ENCODE assay signal across 9 cellular contexts in genomic region chr11:55707029-55707428, GRCh38. TPM values are rescaled to one million over a fixed set of nuclear protein-coding genes. Genes with fewer than 3 reads are reported as not detected.
DNase-seq lines count a peak whose midpoint lies in the region; ATAC-seq and TF ChIP-seq lines count a peak whose summit lies in the region.
"Had no signal": no experiment of that assay in that cellular context is flagged by ENCODE, and none has a peak within 500 bp of the region (broad histone marks: within the 10 kb centered on the region; RNA-seq: fewer than 3 reads in every experiment).

No MANE protein-coding gene starts in this region.

- no peaks in the 10 kb centered on the region for H3K27me3 Mint-ChIP-seq in CD8-positive, alpha-beta T cell (ENCODE audit: low read depth)
- no peaks in the 10 kb centered on the region for H3K27me3 Mint-ChIP-seq in activated CD8-positive, alpha-beta memory T cell treated with anti-CD3 and anti-CD28 coated beads, Interleukin-2, amount 10 ng/mL, durations not matched to agents 7 days and 5 days
- H3K27me3 Mint-ChIP-seq: activated B cell treated with CpG ODN at 0.5 μM for 24 hours had no signal

- H3K4me3 Mint-ChIP-seq in CD8-positive, alpha-beta T cell = no peak overlapping the region
- H3K4me3 Mint-ChIP-seq in activated CD8-positive, alpha-beta memory T cell treated with anti-CD3 and anti-CD28 coated beads, Interleukin-2, amount 10 ng/mL, durations not matched to agents 7 days and 5 days = no peak overlapping the region
- H3K4me3 Mint-ChIP-seq: activated B cell treated with CpG ODN at 0.5 μM for 24 hours had no signal

- H3K9me3 Mint-ChIP-seq in CD8-positive, alpha-beta T cell = peaks cover 25% of the 10 kb centered on the region
- H3K9me3 Mint-ChIP-seq in activated CD8-positive, alpha-beta memory T cell treated with anti-CD3 and anti-CD28 coated beads, Interleukin-2, amount 10 ng/mL, durations not matched to agents 7 days and 5 days (ENCODE audit: low read depth) = peaks cover 6% of the 10 kb centered on the region

- ATAC-seq in GM19328 (IDR thresholded peaks at IDR 0.05; ENCODE audit: unreplicated experiment) = no peak
- no peak for ATAC-seq in CD8-positive, alpha-beta T cell
- no peak for ATAC-seq in activated CD8-positive, alpha-beta memory T cell treated with anti-CD3 and anti-CD28 coated beads, Interleukin-2, amount 10 ng/mL, durations not matched to agents 7 days and 5 days

- H3K36me3 Mint-ChIP-seq in CD8-positive, alpha-beta T cell = no peaks in the 10 kb centered on the region
- H3K36me3 Mint-ChIP-seq in activated CD8-positive, alpha-beta memory T cell treated with anti-CD3 and anti-CD28 coated beads, Interleukin-2, amount 10 ng/mL, durations not matched to agents 7 days and 5 days = no peaks in the 10 kb centered on the region

- H3K4me3 ChIP-seq in GM12875 (ENCODE audit: low read depth, low read length) = no peak overlapping the region
- no peak overlapping the region for H3K4me3 ChIP-seq in CD8-positive, alpha-beta T cell (ENCODE audit: low read depth, low read length)

- no peaks in the 10 kb centered on the region for H3K4me1 Mint-ChIP-seq in CD8-positive, alpha-beta T cell (ENCODE audit: low read depth)
- no peaks in the 10 kb centered on the region for H3K4me1 Mint-ChIP-seq in activated CD8-positive, alpha-beta memory T cell treated with anti-CD3 and anti-CD28 coated beads, Interleukin-2, amount 10 ng/mL, durations not matched to agents 7 days and 5 days
- H3K4me1 Mint-ChIP-seq: activated B cell treated with CpG ODN at 0.5 μM for 24 hours had no signal

- in situ Hi-C loops in SK-MEL-5 (cut with HindIII; ENCODE audit: low pct_unique_long_range_greater_than_20kb, low sequenced_read_pairs) = no loop called here

- POLR2A ChIA-PET in CD8-positive, alpha-beta T cell (lab: Charles Lee) = no interaction called here

- intact Hi-C loops in CD8-positive, alpha-beta T cell (cut with DNase I, micrococcal nuclease) = no loop called here

- H3K27ac ChIP-seq in CD8-positive, alpha-beta T cell (ENCODE audit: low read depth, low read length) = no peak overlapping the region
- H3K27ac ChIP-seq: neutrophil had no signal

- CTCF ChIA-PET in CD8-positive, alpha-beta T cell (lab: Charles Lee) = no interaction called here
- CTCF ChIA-PET in activated CD8-positive, alpha-beta memory T cell treated with anti-CD3 and anti-CD28 coated beads, Interleukin-2, amount 10 ng/mL, durations not matched to agents 7 days and 5 days (lab: Charles Lee) = no interaction called here

- H3K36me3 ChIP-seq in CD8-positive, alpha-beta T cell (ENCODE audit: insufficient read depth, low read length) = no peaks in the 10 kb centered on the region
- H3K36me3 ChIP-seq: neutrophil had no signal

- H3K27ac Mint-ChIP-seq in CD8-positive, alpha-beta T cell = no peak overlapping the region
- no peak overlapping the region for H3K27ac Mint-ChIP-seq in activated CD8-positive, alpha-beta memory T cell treated with anti-CD3 and anti-CD28 coated beads, Interleukin-2, amount 10 ng/mL, durations not matched to agents 7 days and 5 days
- H3K27ac Mint-ChIP-seq: activated B cell treated with CpG ODN at 0.5 μM for 24 hours had no signal

- no peaks in the 10 kb centered on the region for H3K9me3 ChIP-seq in CD8-positive, alpha-beta T cell (ENCODE audit: low read length)
- H3K9me3 ChIP-seq: neutrophil had no signal

- no peaks in the 10 kb centered on the region for H3K4me1 ChIP-seq in CD8-positive, alpha-beta T cell (ENCODE audit: insufficient read depth, low read length)

- peak; percentile 29; the same call in 1 of the 2 replicates for TF ChIP-seq CTCF in GM12875 (IDR thresholded peaks at IDR 0.05; ENCODE audit: borderline replicate concordance, insufficient read depth, low read depth, low read length)
- no peak for TF ChIP-seq CTCF in CD8-positive, alpha-beta T cell (IDR thresholded peaks at IDR 0.05)

- DNase-seq in HT1080 (ENCODE audit: low read depth) (peak; percentile 39), SK-MEL-5 (ENCODE audit: low read depth, low spot score) (peak; percentile 64), iPS-NIHi11 (ENCODE audit: low spot score) (peak; percentile 4)
- no peak for DNase-seq in CD8-positive, alpha-beta T cell
- DNase-seq in activated CD8-positive, alpha-beta memory T cell treated with anti-CD3 and anti-CD28 coated beads, Interleukin-2, amount 10 ng/mL, durations not matched to agents 7 days and 5 days = no peak
- DNase-seq: activated B cell treated with CpG ODN at 0.5 μM for 24 hours had no signal

- no peaks in the 10 kb centered on the region for H3K27me3 ChIP-seq in CD8-positive, alpha-beta T cell (ENCODE audit: insufficient read depth, low read length)
- H3K27me3 ChIP-seq: neutrophil had no signal

RNA-seq across cellular contexts. Expression of gene OR4C6, which starts 45.0 kb away (rescaled TPM):
- 0.10 TPM in 1 of 2 replicates, not detected in the other for total RNA-seq in HT1080 (2014; rRNA removed; shearing (Covaris generic))
- 0.07 TPM in 1 of 2 replicates, not detected in the other for polyA plus RNA-seq in HT1080 (2015; cell fraction: cytosol; rRNA removed)
- polyA plus RNA-seq in HT1080 (2015; cell fraction: nucleus; rRNA removed) = 0.23 TPM in 1 of 2 replicates, not detected in the other
- total RNA-seq in SK-MEL-5 (2014; rRNA removed; shearing (Covaris generic)) = not detected in 2 replicates
- not detected in 2 replicates for polyA plus RNA-seq in SK-MEL-5 (2015; cell fraction: cytosol; rRNA removed)
- polyA plus RNA-seq in SK-MEL-5 (2015; cell fraction: nucleus; rRNA removed) = not detected in 2 replicates
- total RNA-seq in CD8-positive, alpha-beta T cell = not detected
- not detected for total RNA-seq in activated CD8-positive, alpha-beta memory T cell treated with anti-CD3 and anti-CD28 coated beads, Interleukin-2, amount 10 ng/mL, durations not matched to agents 7 days and 5 days
- total RNA-seq: activated B cell treated with CpG ODN at 0.5 μM for 24 hours had no signal

RNA-seq across cellular contexts. Expression of gene OR4S2, which starts 58.9 kb away (rescaled TPM):
- not detected in 2 replicates for total RNA-seq in HT1080 (2014; rRNA removed; shearing (Covaris generic))
- polyA plus RNA-seq in HT1080 (2015; cell fraction: cytosol; rRNA removed) = not detected in 2 replicates
- polyA plus RNA-seq in HT1080 (2015; cell fraction: nucleus; rRNA removed) = not detected in 2 replicates
- total RNA-seq in SK-MEL-5 (2014; rRNA removed; shearing (Covaris generic)) = not detected in 2 replicates
- polyA plus RNA-seq in SK-MEL-5 (2015; cell fraction: cytosol; rRNA removed) = not detected in 2 replicates
- polyA plus RNA-seq in SK-MEL-5 (2015; cell fraction: nucleus; rRNA removed) = not detected in 2 replicates
- not detected for total RNA-seq in CD8-positive, alpha-beta T cell
- total RNA-seq in activated CD8-positive, alpha-beta memory T cell treated with anti-CD3 and anti-CD28 coated beads, Interleukin-2, amount 10 ng/mL, durations not matched to agents 7 days and 5 days = not detected
- total RNA-seq: activated B cell treated with CpG ODN at 0.5 μM for 24 hours had no signal

Comparison
In these comparisons a context has a peak if more than half of its experiments do, and no peak if none do; other contexts are left out.
1. DNase-seq: peak in HT1080 (single experiment), SK-MEL-5 (single experiment) and iPS-NIHi11 (single experiment); none in CD8-positive, alpha-beta T cell (0 of 7) and activated CD8-positive, alpha-beta memory T cell treated with anti-CD3 and anti-CD28 coated beads, Interleukin-2, amount 10 ng/mL, durations not matched to agents 7 days and 5 days (single experiment).